ENCODE assay signal across 10 cellular contexts in genomic region chr14:31543969-31544799, GRCh38. TPM values are rescaled to one million over a fixed set of nuclear protein-coding genes. Genes with fewer than 3 reads are reported as not detected.
A peak's percentile ranks its signal among the peaks of the same experiment; 100 is the strongest.
DNase-seq lines count a peak whose midpoint lies in the region; ATAC-seq and TF ChIP-seq lines count a peak whose summit lies in the region.
"Had no signal": no experiment of that assay in that cellular context is flagged by ENCODE, and none has a peak within 500 bp of the region (broad histone marks: within the 10 kb centered on the region; RNA-seq: fewer than 3 reads in every experiment).

No MANE protein-coding gene starts in this region.

- H3K9me3 ChIP-seq in WERI-Rb-1 (ENCODE audit: severe bottlenecking): no peaks in the 10 kb centered on the region
- H3K9me3 ChIP-seq in MG63: no peaks in the 10 kb centered on the region

- H3K36me3 Mint-ChIP-seq in Calu3 (ENCODE audit: insufficient read depth, unreplicated experiment): no peaks in the 10 kb centered on the region
- H3K36me3 Mint-ChIP-seq: natural killer cell had no signal

- H3K4me3 ChIP-seq in WERI-Rb-1 (ENCODE audit: low read depth, low read length) (no peak overlapping the region), MG63 (no peak overlapping the region)

- ATAC-seq in HG02610 (IDR thresholded peaks at IDR 0.05; ENCODE audit: unreplicated experiment) (peak; percentile 60), GM21528 (IDR thresholded peaks at IDR 0.05; ENCODE audit: low FRiP score, unreplicated experiment) (no peak)

- intact Hi-C loops in Calu3 (cut with micrococcal nuclease; ENCODE audit: unreplicated experiment): no loop called here

- H3K27ac ChIP-seq in WERI-Rb-1: no peak overlapping the region

- CTCF ChIA-PET in Calu3 (lab: Charles Lee): no interaction called here

- peak; percentile 24 for TF ChIP-seq CTCF in Calu3 (IDR thresholded peaks at IDR 0.05; ENCODE audit: unreplicated experiment)
- TF ChIP-seq CTCF in WERI-Rb-1 (IDR thresholded peaks at IDR 0.05; ENCODE audit: low read depth, low read length): 0 out of 2 replicates have a peak, but pooled peaks have one; percentile 14

- BruUV-seq in Calu3 (replicated peaks; lab: Mats Ljungman, UMichigan): no TSS peak

- H3K36me3 ChIP-seq in WERI-Rb-1 (no peaks in the 10 kb centered on the region), MG63 (no peaks in the 10 kb centered on the region)

- H3K27me3 ChIP-seq in WERI-Rb-1 (ENCODE audit: insufficient read depth, low read depth, severe bottlenecking) (no peaks in the 10 kb centered on the region), MG63 (no peaks in the 10 kb centered on the region)

- no peak for DNase-seq in Calu3
- DNase-seq in WERI-Rb-1: no peak
- peak; percentile 19 for DNase-seq in kidney tubule cell (ENCODE audit: low spot score)
- DNase-seq in MG63: no peak
- DNase-seq in AG08395 (ENCODE audit: low spot score): no peak
- DNase-seq in Ammon's horn (ENCODE audit: low spot score): no peak
- DNase-seq: natural killer cell, NCI-H345 had no signal

- H3K4me1 Mint-ChIP-seq in Calu3 (ENCODE audit: low read depth, unreplicated experiment): no peaks in the 10 kb centered on the region
- H3K4me1 Mint-ChIP-seq: natural killer cell had no signal

- peaks cover 18% of the 10 kb centered on the region for H3K27me3 Mint-ChIP-seq in Calu3 (ENCODE audit: unreplicated experiment)

- H3K4me3 Mint-ChIP-seq in Calu3 (ENCODE audit: low read depth, unreplicated experiment): no peak overlapping the region
- H3K4me3 Mint-ChIP-seq: natural killer cell had no signal

- no peak overlapping the region for H3K27ac Mint-ChIP-seq in Calu3 (ENCODE audit: unreplicated experiment)
- H3K27ac Mint-ChIP-seq: natural killer cell had no signal

- H3K9me3 Mint-ChIP-seq in Calu3 (ENCODE audit: low read depth, unreplicated experiment): no peaks in the 10 kb centered on the region
- H3K9me3 Mint-ChIP-seq: natural killer cell had no signal

RNA-seq across cellular contexts. Expression of gene NUBPL, which starts 17.0 kb away (rescaled TPM):
- 11.9 and 14.2 TPM in 2 replicates for total RNA-seq in Calu3 (2022)
- 10.9 and 20.6 TPM in 2 replicates for total RNA-seq in MG63 (2014; rRNA removed; shearing (Covaris generic); ENCODE audit: low replicate concordance)

RNA-seq across cellular contexts. Expression of gene GPR33, which starts 56.3 kb away (rescaled TPM):
- not detected in 2 replicates for total RNA-seq in Calu3 (2022)
- not detected in 2 replicates for total RNA-seq in MG63 (2014; rRNA removed; shearing (Covaris generic); ENCODE audit: low replicate concordance)
- total RNA-seq: natural killer cell had no signal
